In genomic region chr5:141623197-141623596, GRCh38 we compare ENCODE assay signal across 8 cellular contexts. TPM values are rescaled to one million over a fixed set of nuclear protein-coding genes. Genes with fewer than 3 reads are reported as not detected.
DNase-seq lines count a peak whose midpoint lies in the region; ATAC-seq and TF ChIP-seq lines count a peak whose summit lies in the region.

No MANE protein-coding gene starts in this region.

- H3K27ac ChIP-seq in tibial nerve (no peak overlapping the region), suprapubic skin (no peak overlapping the region)

- ATAC-seq in GM18505 (IDR thresholded peaks at IDR 0.05; ENCODE audit: unreplicated experiment) (peak; percentile 42), GM21576 (IDR thresholded peaks at IDR 0.05; ENCODE audit: unreplicated experiment) (peak; percentile 61)
- ATAC-seq in central memory CD8-positive, alpha-beta T cell (replicated peaks; ENCODE audit: extremely low read depth, poor library complexity, severe bottlenecking), result no peak

- TF ChIP-seq EP300 in tibial nerve (IDR thresholded peaks at IDR 0.05), result no peak
- TF ChIP-seq EP300 in suprapubic skin (IDR thresholded peaks at IDR 0.05), result no peak

- H3K9me3 Mint-ChIP-seq in IgD-negative memory B cell, result no peaks in the 10 kb centered on the region
- H3K9me3 Mint-ChIP-seq in central memory CD8-positive, alpha-beta T cell, result no peaks in the 10 kb centered on the region

- TF ChIP-seq POLR2A in GM18505 (IDR thresholded peaks at IDR 0.05; ENCODE audit: borderline replicate concordance, extremely low read depth, insufficient read depth, insufficient read length) (peak; percentile 46), tibial nerve (IDR thresholded peaks at IDR 0.05) (no peak), suprapubic skin (IDR thresholded peaks at IDR 0.05) (no peak)

- peaks cover 3% of the 10 kb centered on the region for H3K36me3 Mint-ChIP-seq in IgD-negative memory B cell
- H3K36me3 Mint-ChIP-seq in central memory CD8-positive, alpha-beta T cell (ENCODE audit: insufficient read depth), result peaks cover 52% of the 10 kb centered on the region

- peaks cover 15 to 22% (median 16%) of the 10 kb centered on the region in 3 donors for H3K4me1 Mint-ChIP-seq in IgD-negative memory B cell
- H3K4me1 Mint-ChIP-seq in central memory CD8-positive, alpha-beta T cell, result no peaks in the 10 kb centered on the region

- H3K9me3 ChIP-seq in tibial nerve, result no peaks in the 10 kb centered on the region
- H3K9me3 ChIP-seq in suprapubic skin, result no peaks in the 10 kb centered on the region

- H3K27me3 ChIP-seq in tibial nerve (no peaks in the 10 kb centered on the region), suprapubic skin (no peaks in the 10 kb centered on the region)

- peaks cover 0 to 17% (median 0%) of the 10 kb centered on the region in 4 donors for H3K4me1 ChIP-seq in tibial nerve
- peaks cover 5% of the 10 kb centered on the region for H3K4me1 ChIP-seq in suprapubic skin

- no peaks in the 10 kb centered on the region for H3K27me3 Mint-ChIP-seq in IgD-negative memory B cell
- H3K27me3 Mint-ChIP-seq in central memory CD8-positive, alpha-beta T cell, result no peaks in the 10 kb centered on the region

- H3K27ac Mint-ChIP-seq in IgD-negative memory B cell, result peak overlapping the region; percentile 23 to 71 (median 23)
- peak overlapping the region; percentile 75 for H3K27ac Mint-ChIP-seq in central memory CD8-positive, alpha-beta T cell (ENCODE audit: low read depth)

- H3K36me3 ChIP-seq in tibial nerve, result peaks cover 0 to 80% (median 15%) of the 10 kb centered on the region in 3 donors
- peaks cover 61% of the 10 kb centered on the region for H3K36me3 ChIP-seq in suprapubic skin

- H3K4me3 Mint-ChIP-seq in IgD-negative memory B cell, result peak overlapping the region; percentile 23 to 85 (median 34)
- H3K4me3 Mint-ChIP-seq in central memory CD8-positive, alpha-beta T cell, result no peak overlapping the region

- TF ChIP-seq CTCF in tibial nerve (IDR thresholded peaks at IDR 0.05) (no peak), suprapubic skin (IDR thresholded peaks at IDR 0.05) (no peak)

- DNase-seq in central memory CD8-positive, alpha-beta T cell (ENCODE audit: low spot score in 2 of 2), result no peak
- DNase-seq in tibial nerve (ENCODE audit: low spot score in 2 of 2) (no peak), NCI-H748 treated with DMSO at 0.1 percent for 48 hours (lab: John Stamatoyannopoulos, UW) (no peak), iPS-NIHi7 (ENCODE audit: extremely low spot score) (no peak), suprapubic skin (ENCODE audit: low spot score in 2 of 2) (no peak)

- no peak overlapping the region for H3K4me3 ChIP-seq in tibial nerve
- H3K4me3 ChIP-seq in suprapubic skin, result no peak overlapping the region

RNA-seq across cellular contexts. Expression of gene DIAPH1, which starts 4.4 kb away (rescaled TPM):
- polyA plus RNA-seq in IgD-negative memory B cell, result 57.6 TPM
- total RNA-seq in tibial nerve (100 to 1,000 TPM in 1 of 4 donors, 10 to 100 TPM in 3; 59.4 to 102 (median 64.0) TPM), suprapubic skin (100 to 1,000 TPM in 1 of 4 donors, 10 to 100 TPM in 3; 83.0 to 115 (median 95.1) TPM)

RNA-seq across cellular contexts. Expression of gene HDAC3, which starts 13.5 kb away (rescaled TPM):
- polyA plus RNA-seq in IgD-negative memory B cell, result 96.1 TPM
- total RNA-seq in tibial nerve (10 to 100 TPM; 33.0 to 38.3 (median 36.5) TPM), suprapubic skin (10 to 100 TPM; 50.0 to 79.2 (median 59.4) TPM)

RNA-seq across cellular contexts. Expression of gene RELL2, which starts 13.6 kb away (rescaled TPM):
- polyA plus RNA-seq in IgD-negative memory B cell, result 5.9 TPM
- total RNA-seq in tibial nerve, result 1 to 10 TPM; 2.0 to 8.7 (median 4.1) TPM
- 1 to 10 TPM; 2.9 to 9.0 (median 5.7) TPM for total RNA-seq in suprapubic skin

RNA-seq across cellular contexts. Expression of gene FCHSD1, which starts 28.0 kb away (rescaled TPM):
- 9.9 TPM for polyA plus RNA-seq in IgD-negative memory B cell
- 10 to 100 TPM; 10.7 to 53.4 (median 34.5) TPM for total RNA-seq in tibial nerve
- total RNA-seq in suprapubic skin, result 100 to 1,000 TPM in 2 of 4 donors, 10 to 100 TPM in 2; 40.1 to 117 (median 77.1) TPM

RNA-seq across cellular contexts. Expression of gene ARAP3, which starts 58.8 kb away (rescaled TPM):
- not detected for polyA plus RNA-seq in IgD-negative memory B cell
- 10 to 100 TPM in 2 of 4 donors, 1 to 10 TPM in 2; 4.4 to 11.8 (median 9.4) TPM for total RNA-seq in tibial nerve
- total RNA-seq in suprapubic skin, result 1 to 10 TPM; 1.5 to 7.4 (median 4.3) TPM
